ENCODE assay signal across 20 cellular contexts in the genomic region with DNA sequence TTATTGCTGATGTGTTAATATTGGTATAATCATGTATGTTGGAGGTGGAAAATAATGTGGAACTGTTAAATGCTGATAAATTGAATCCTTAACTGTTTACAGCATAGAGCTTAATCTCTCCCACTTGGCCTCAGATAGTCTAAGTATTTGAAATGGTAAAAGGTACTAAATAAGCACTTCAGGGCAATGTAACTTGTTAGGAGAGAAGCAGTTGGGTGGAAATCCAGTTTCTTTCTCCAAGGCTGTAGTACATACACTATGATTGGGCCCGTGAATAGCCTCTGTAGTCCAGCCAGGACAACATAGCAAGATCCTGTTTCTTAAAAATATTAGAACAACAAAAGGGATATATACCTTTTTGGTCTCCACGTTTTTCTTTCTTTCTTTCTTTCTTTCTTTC. TPM values are rescaled to one million over a fixed set of nuclear protein-coding genes. Genes with fewer than 3 reads are reported as not detected.
A peak's percentile ranks its signal among the peaks of the same experiment; 100 is the strongest.
DNase-seq lines count a peak whose midpoint lies in the region; ATAC-seq, FAIRE-seq and TF ChIP-seq lines count a peak whose summit lies in the region.
"Had no signal": no experiment of that assay in that cellular context is flagged by ENCODE, and none has a peak within 500 bp of the region (broad histone marks: within the 10 kb centered on the region; RNA-seq: fewer than 3 reads in every experiment).

No MANE protein-coding gene starts in this region.

- no peaks in the 10 kb centered on the region for H4K20me1 ChIP-seq in K562 (replicated peaks; ENCODE audit: control insufficient read depth, insufficient read depth, low read length)
- H4K20me1 ChIP-seq: BLaER1 treated with 17β-estradiol and CSF1 and Interleukin-3, amounts not matched to agents 10 nM and 100 nM had no signal

- H3K9me1 ChIP-seq in K562 (ENCODE audit: control insufficient read depth, insufficient read depth, low read length) = no peaks in the 10 kb centered on the region

- DNase-seq in A549 (ENCODE audit: low read depth in 1 of 2, low spot score in 1 of 2) = no peak
- DNase-seq in K562 (ENCODE audit: extremely low read depth in 1 of 4, low spot score in 3 of 4) = no peak
- no peak for DNase-seq in lower lobe of right lung
- no peak for DNase-seq in SW480 (ENCODE audit: low spot score)
- DNase-seq in AG08395 (ENCODE audit: low spot score) = no peak
- DNase-seq in activated CD8-positive, alpha-beta memory T cell treated with anti-CD3 and anti-CD28 coated beads, Interleukin-2, amount 50 U/mL, for 48 hours = no peak
- DNase-seq: ACHN; AML-193; Caco-2; Calu3; CD4-positive, alpha-beta T cell; CD8-positive, alpha-beta T cell; DMS79 treated with DMSO at 0.1 percent for 48 hours; GDM1 had no signal

- in situ Hi-C loops in K562 (cut with MboI) = loop anchor here (5.0 kb wide), 1 partner anchor 190 kb away; no protein-coding TSS in a partner anchor

- H3K9me3 ChIP-seq in A549 (no peaks in the 10 kb centered on the region), K562 (replicated peaks; ENCODE audit: control insufficient read depth, insufficient read depth, low read depth, low read length) (no peaks in the 10 kb centered on the region), lower lobe of right lung (no peaks in the 10 kb centered on the region)
- H3K9me3 ChIP-seq: Caco-2 had no signal

- H3K4me1 ChIP-seq in A549 = peaks cover 8% of the 10 kb centered on the region; the same call in 1 of the 3 replicates
- no peaks in the 10 kb centered on the region for H3K4me1 ChIP-seq in K562 (replicated peaks in 1 of 2; ENCODE audit: control insufficient read depth in 2 of 2, insufficient read depth in 2 of 2, low read length in 2 of 2)
- H3K4me1 ChIP-seq in lower lobe of right lung = no peaks in the 10 kb centered on the region
- H3K4me1 ChIP-seq: BLaER1 treated with 17β-estradiol and CSF1 and Interleukin-3, amounts not matched to agents 10 nM and 100 nM had no signal

- no peak for TF ChIP-seq EP300 in A549 (IDR thresholded peaks at IDR 0.05)
- no peak for TF ChIP-seq EP300 in K562 (IDR thresholded peaks at IDR 0.05; ENCODE audit: low read length)

- TF ChIP-seq RAD21 in A549 (conservative IDR thresholded peaks at IDR 0.05 in 1 of 2, IDR thresholded peaks at IDR 0.05 in 1 of 2) = no peak
- no peak for TF ChIP-seq RAD21 in K562 (CRISPR knock-in tag; conservative IDR thresholded peaks at IDR 0.05 in 1 of 2, IDR thresholded peaks at IDR 0.05 in 1 of 2)

- FAIRE-seq in A549 (lab: Jason Lieb, UNC) = no peak
- no peak for FAIRE-seq in K562 (lab: Jason Lieb, UNC)
- FAIRE-seq: GM12878, GM12892, GM18507 had no signal

- intact Hi-C loops in K562 (cut with micrococcal nuclease) = no loop called here
- intact Hi-C loops in lower lobe of right lung (cut with DNase I) = loop anchor here (10.0 kb wide), 1 partner anchor 87 kb away; no protein-coding TSS in a partner anchor

- CTCF ChIA-PET in A549 (lab: Yijun Ruan, JAX) (interaction anchor here (0.8 kb wide), 1 partner anchor 86 kb away, joined by 4 read pairs; no protein-coding TSS in a partner anchor), K562 (lab: Yijun Ruan, JAX; ENCODE audit: low intra/inter-chr PET ratio) (no interaction called here)

- BruUV-seq in K562 (replicated peaks; lab: Mats Ljungman, UMichigan) = no TSS peak

- no peak for ATAC-seq in A549
- no peak for ATAC-seq in K562
- ATAC-seq in lower lobe of right lung = peak; percentile 53 to 62
- no peak for ATAC-seq in HG03469 (IDR thresholded peaks at IDR 0.05; ENCODE audit: unreplicated experiment)
- ATAC-seq: CD8-positive, alpha-beta T cell; GM12878 had no signal

- no peak overlapping the region for H2AFZ ChIP-seq in K562 (ENCODE audit: low read depth, low read length)

- 73% methylated on average over 2 of the region's 2 CpGs for WGBS in A549 (ENCODE audit: missing lambda C conversion rate)
- WGBS in K562 (ENCODE audit: insufficient coverage, low coverage, missing lambda C conversion rate) = 39% methylated on average over 2 of the region's 2 CpGs

- H3K79me2 ChIP-seq in K562 (ENCODE audit: control insufficient read depth, insufficient read depth, low read length) = no peaks in the 10 kb centered on the region

- POLR2A ChIA-PET in A549 (lab: Yijun Ruan, JAX) (no interaction called here), K562 (lab: Yijun Ruan, JAX) (no interaction called here)

- H3K4me3 ChIP-seq in A549 (no peak overlapping the region), K562 (no peak overlapping the region), lower lobe of right lung (no peak overlapping the region)
- H3K4me3 ChIP-seq: BLaER1 treated with 17β-estradiol and CSF1 and Interleukin-3, amounts not matched to agents 10 nM and 100 nM; GM12878 had no signal

- TF ChIP-seq CTCF in A549 (IDR thresholded peaks at IDR 0.05) (no peak), K562 (IDR thresholded peaks at IDR 0.05 in 2 of 3, conservative IDR thresholded peaks at IDR 0.05 in 1 of 3; ENCODE audit: insufficient read depth in 2 of 3, low read depth in 1 of 3, low read length in 3 of 3) (no peak), lower lobe of right lung (IDR thresholded peaks at IDR 0.05) (no peak)

- no peak overlapping the region for H3K27ac ChIP-seq in A549
- no peak overlapping the region for H3K27ac ChIP-seq in K562 (ENCODE audit: extremely low read depth, low read depth, low read length)
- no peak overlapping the region for H3K27ac ChIP-seq in lower lobe of right lung
- H3K27ac ChIP-seq: BLaER1 treated with 17β-estradiol and CSF1 and Interleukin-3, amounts not matched to agents 10 nM and 100 nM; C4-2B had no signal

- H3K4me2 ChIP-seq in A549 (no peak overlapping the region), K562 (ENCODE audit: insufficient read depth, low read length) (no peak overlapping the region)
- H3K4me2 ChIP-seq: BLaER1 treated with 17β-estradiol and CSF1 and Interleukin-3, amounts not matched to agents 10 nM and 100 nM had no signal

- no peak overlapping the region for H3K9ac ChIP-seq in K562 (ENCODE audit: insufficient read depth in 1 of 2, low read depth in 2 of 2, low read length in 2 of 2)
- H3K9ac ChIP-seq: BLaER1 treated with 17β-estradiol and CSF1 and Interleukin-3, amounts not matched to agents 10 nM and 100 nM had no signal

- TF ChIP-seq POLR2A in A549 (IDR thresholded peaks at IDR 0.05; ENCODE audit: low read length) (no peak), K562 (conservative IDR thresholded peaks at IDR 0.05) (no peak)

- H3K36me3 ChIP-seq in K562 (ENCODE audit: control insufficient read depth, insufficient read depth, low read length) = peaks cover 10% of the 10 kb centered on the region; the same call in 2 of the 3 replicates
- H3K36me3 ChIP-seq in lower lobe of right lung = peaks cover 21% of the 10 kb centered on the region

- H3K27me3 ChIP-seq in K562 (ENCODE audit: control insufficient read depth in 2 of 2, insufficient read depth in 2 of 2, low read length in 2 of 2) (no peaks in the 10 kb centered on the region), lower lobe of right lung (ENCODE audit: low read depth) (no peaks in the 10 kb centered on the region)
- H3K27me3 ChIP-seq: BLaER1 treated with 17β-estradiol and CSF1 and Interleukin-3, amounts not matched to agents 10 nM and 100 nM had no signal

TF ChIP-seq in A549, 52 proteins besides CTCF, POLR2A, EP300 and RAD21:
- TF ChIP-seq MAFK (IDR thresholded peaks at IDR 0.05; ENCODE audit: partially characterized antibody) (peak; percentile 24), EHMT2 (IDR thresholded peaks at IDR 0.05; ENCODE audit: low read depth) (no peak)
- TF ChIP-seq, protein P1, sequence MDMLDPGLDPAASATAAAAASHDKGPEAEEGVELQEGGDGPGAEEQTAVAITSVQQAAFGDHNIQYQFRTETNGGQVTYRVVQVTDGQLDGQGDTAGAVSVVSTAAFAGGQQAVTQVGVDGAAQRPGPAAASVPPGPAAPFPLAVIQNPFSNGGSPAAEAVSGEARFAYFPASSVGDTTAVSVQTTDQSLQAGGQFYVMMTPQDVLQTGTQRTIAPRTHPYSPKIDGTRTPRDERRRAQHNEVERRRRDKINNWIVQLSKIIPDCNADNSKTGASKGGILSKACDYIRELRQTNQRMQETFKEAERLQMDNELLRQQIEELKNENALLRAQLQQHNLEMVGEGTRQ (IDR thresholded peaks at IDR 0.05) = no peak

TF ChIP-seq in K562, 482 proteins besides CTCF, POLR2A, EP300 and RAD21 (continues in another document):
- TF ChIP-seq ILF3 (IDR thresholded peaks at IDR 0.05; ENCODE audit: borderline replicate concordance) (no peak), ZNF217 (CRISPR knock-in tag; IDR thresholded peaks at IDR 0.05) (no peak), MTA3 (IDR thresholded peaks at IDR 0.05; ENCODE audit: borderline replicate concordance) (no peak), ARID1B (IDR thresholded peaks at IDR 0.05) (no peak), SRF (CRISPR knock-in tag; IDR thresholded peaks at IDR 0.05) (no peak)

RNA-seq across cellular contexts. Expression of a gene that starts 39.7 kb away (rescaled TPM):
- polyA plus RNA-seq in A549 (2011; rRNA removed) = 29.9 and 44.0 TPM in 2 replicates
- polyA plus RNA-seq in A549 (2012; cell fraction: cytosol; rRNA removed) = 13.1 and 15.0 TPM in 2 replicates
- 11.9 and 12.4 TPM in 2 replicates for polyA plus RNA-seq in A549 (2012; cell fraction: nucleus; rRNA removed)
- polyA plus RNA-seq in A549 (2017; fragmentation: RNase III; extraction: RNeasy Plus Mini Kit Qiagen cat#74134 plus additional on column Dnase treatment) = 35.8 to 37.3 TPM (median 36.7 TPM) in 3 replicates
- polyA minus RNA-seq in A549 (2011; rRNA and poly(A)+ RNA removed) = 7.4 and 12.4 TPM in 2 replicates
- total RNA-seq in K562 (2011; cell fraction: chromatin; rRNA removed; ENCODE audit: low replicate concordance) = 22.8 and 27.0 TPM in 2 replicates
- 32.6 and 33.2 TPM in 2 replicates for total RNA-seq in K562 (2011; cell fraction: nucleolus; rRNA removed)
- 35.9 and 47.6 TPM in 2 replicates for total RNA-seq in K562 (2011; cell fraction: nucleoplasm; rRNA removed)
- 15.9 and 17.7 TPM in 2 replicates for total RNA-seq in K562 (2014; rRNA removed)
- total RNA-seq in K562 (2014; rRNA removed; fragmentation: Illumina TruSeq; extraction: Trizol) = 19.1 and 20.3 TPM in 2 replicates
- 19.9 and 20.8 TPM in 2 replicates for total RNA-seq in K562 (2015; rRNA removed; fragmentation: Illumina TruSeq; extraction: Trizol)
- 13.0 and 14.7 TPM in 2 replicates for total RNA-seq in K562 (2021)
- polyA plus RNA-seq in K562 (2011; rRNA removed) = 16.0 and 19.1 TPM in 2 replicates
- 8.9 and 9.7 TPM in 2 replicates for polyA plus RNA-seq in K562 (2011; cell fraction: cytosol; rRNA removed)
- 10.7 and 13.8 TPM in 2 replicates for polyA plus RNA-seq in K562 (2011; cell fraction: nucleus; rRNA removed)
- polyA plus RNA-seq in K562 (2012) = 13.4 and 17.1 TPM in 2 replicates
- polyA plus RNA-seq in K562 (2014; fragmentation: Illumina TruSeq; extraction: Trizol) = 16.8 and 20.5 TPM in 2 replicates
- polyA plus RNA-seq in K562 (2014; fragmentation: Nextera tagmentation; extraction: Ambion mirVana) = 10 to 100 TPM in 1 of 2 experiments, 1 to 10 TPM in 1; 8.5 to 16.3 TPM
- polyA plus RNA-seq in K562 (2014; rRNA removed) = 18.0 and 23.0 TPM in 2 replicates
- polyA minus RNA-seq in K562 (2011; rRNA and poly(A)+ RNA removed) = 17.1 and 21.0 TPM in 2 replicates
- 6.8 and 10.7 TPM in 2 replicates for polyA minus RNA-seq in K562 (2011; cell fraction: cytosol; rRNA and poly(A)+ RNA removed)
- polyA minus RNA-seq in K562 (2011; cell fraction: nucleus; rRNA and poly(A)+ RNA removed) = 24.6 and 26.3 TPM in 2 replicates
- total RNA-seq in lower lobe of right lung = 45.3 TPM

Comparison
In these comparisons a context has a peak if more than half of its experiments do, and no peak if none do; other contexts are left out.
1. ATAC-seq: peak in lower lobe of right lung (2 of 2); none in A549 (0 of 2), K562 (single experiment) and HG03469 (single experiment).